Comparison of ENCODE assay signal across 10 cellular contexts in genomic region chr12:3117144-3117581, GRCh38. TPM values are rescaled to one million over a fixed set of nuclear protein-coding genes. Genes with fewer than 3 reads are reported as not detected.
DNase-seq lines count a peak whose midpoint lies in the region; ATAC-seq and TF ChIP-seq lines count a peak whose summit lies in the region.
"Had no signal": no experiment of that assay in that cellular context is flagged by ENCODE, and none has a peak within 500 bp of the region (broad histone marks: within the 10 kb centered on the region; RNA-seq: fewer than 3 reads in every experiment).

No MANE protein-coding gene starts in this region.

- H3K4me1 ChIP-seq in adipocyte (ENCODE audit: control insufficient read depth, insufficient read depth, low read length), result no peaks in the 10 kb centered on the region

- DNase-seq in GM04504 (ENCODE audit: low read depth) (peak; percentile 70), adipocyte (ENCODE audit: low read depth) (peak; percentile 25), foreskin melanocyte (peak; percentile 14), skeletal muscle cell (ENCODE audit: low read depth) (peak; percentile 47), GM13977 (ENCODE audit: low spot score) (no peak), left lobe of liver (ENCODE audit: low spot score) (no peak), mesenteric fat pad (ENCODE audit: low spot score) (no peak)
- DNase-seq in activated CD4-positive, alpha-beta T cell treated with anti-CD3 and anti-CD28 coated beads for 1 hour, result no peak

- in situ Hi-C loops in GM13977 (cut with MboI; ENCODE audit: low pct_unique_long_range_greater_than_20kb, low sequenced_read_pairs, unreplicated experiment), result no loop called here

- TF ChIP-seq CTCF in GM13977 (IDR thresholded peaks at IDR 0.05; ENCODE audit: extremely low read depth, insufficient read depth, missing control alignments), result no peak

- H3K9ac ChIP-seq in adipocyte (ENCODE audit: low read length), result no peak overlapping the region

- H3K4me3 ChIP-seq in adipocyte (ENCODE audit: low read length) (no peak overlapping the region), skeletal muscle cell (ENCODE audit: low read depth, low read length) (no peak overlapping the region)
- H3K4me3 ChIP-seq: K562, psoas muscle had no signal

- no peaks in the 10 kb centered on the region for H3K36me3 ChIP-seq in adipocyte (ENCODE audit: control insufficient read depth, insufficient read depth, low read length, severe bottlenecking)

- peaks cover 6% of the 10 kb centered on the region for H3K27me3 ChIP-seq in adipocyte (replicated peaks; ENCODE audit: control insufficient read depth, insufficient read depth, low read length)

- ATAC-seq in left lobe of liver, result no peak
- ATAC-seq: psoas muscle had no signal

- no peaks in the 10 kb centered on the region for H3K9me3 ChIP-seq in adipocyte (ENCODE audit: control insufficient read depth, low read length)
- H3K9me3 ChIP-seq: psoas muscle had no signal

RNA-seq across cellular contexts. Expression of gene TSPAN9, which starts 40.0 kb away (rescaled TPM):
- total RNA-seq in left lobe of liver (43.7 TPM), mesenteric fat pad (36.9 TPM)

Comparison
In these comparisons a context has a peak if more than half of its experiments do, and no peak if none do; other contexts are left out.
1. DNase-seq: peak in GM04504 (single experiment), adipocyte (single experiment), foreskin melanocyte (single experiment) and skeletal muscle cell (single experiment); none in GM13977 (single experiment), activated CD4-positive, alpha-beta T cell treated with anti-CD3 and anti-CD28 coated beads for 1 hour (single experiment), left lobe of liver (single experiment) and mesenteric fat pad (single experiment).